Comparison of ENCODE assay signal across 8 cellular contexts in genomic region chr10:32377458-32378370, GRCh38. TPM values are rescaled to one million over a fixed set of nuclear protein-coding genes. Genes with fewer than 3 reads are reported as not detected.
A peak's percentile ranks its signal among the peaks of the same experiment; 100 is the strongest.
DNase-seq lines count a peak whose midpoint lies in the region; ATAC-seq and TF ChIP-seq lines count a peak whose summit lies in the region.

No MANE protein-coding gene starts in this region.

- no peak overlapping the region for H3K18ac ChIP-seq in mesenchymal stem cell (ENCODE audit: low read depth in 1 of 2, low read length in 2 of 2)

- H3K27ac ChIP-seq in SJSA1 (peak overlapping the region; percentile 38), mesenchymal stem cell (ENCODE audit: low read length, poor library complexity, severe bottlenecking) (peak overlapping the region; percentile 93), upper lobe of left lung (peak overlapping the region; percentile 70 to 85 (median 82))

- H3K79me1 ChIP-seq in mesenchymal stem cell (replicated peaks; ENCODE audit: low read length, poor library complexity, severe bottlenecking) = no peaks in the 10 kb centered on the region

- ATAC-seq in GM18505 (IDR thresholded peaks at IDR 0.05; ENCODE audit: unreplicated experiment) (peak; percentile 34), upper lobe of left lung (ENCODE audit: low FRiP score in 2 of 2) (peak in 1 of 2 donors; percentile 67)

- peaks cover 0 to 1% (median 0%) of the 10 kb centered on the region in 3 donors for H3K27me3 Mint-ChIP-seq in CD14-positive monocyte (ENCODE audit: low read depth in 3 of 3)

- H2BK12ac ChIP-seq in mesenchymal stem cell (ENCODE audit: low read length in 2 of 2) = no peak overlapping the region

- H3K23ac ChIP-seq in mesenchymal stem cell (ENCODE audit: low read length in 2 of 2) = no peak overlapping the region

- H2BK15ac ChIP-seq in mesenchymal stem cell (ENCODE audit: low read depth, poor library complexity, severe bottlenecking) = no peak overlapping the region

- TF ChIP-seq CTCF in CD14-positive monocyte (IDR thresholded peaks at IDR 0.05) (peak; percentile 25), upper lobe of left lung (IDR thresholded peaks at IDR 0.05) (peak in 1 of 6 experiments; percentile 5)

- intact Hi-C loops in CD14-positive monocyte (cut with micrococcal nuclease) = loop anchor here in 1 of 2 donors (10.0 kb wide), 1 partner anchor 323 kb away; the partner anchor contains the start of gene KIF5B

- H2AFZ ChIP-seq in mesenchymal stem cell (ENCODE audit: low read depth, low read length) = no peak overlapping the region

- no peak overlapping the region for H4K91ac ChIP-seq in mesenchymal stem cell (ENCODE audit: low read length)

- no peak overlapping the region for H4K8ac ChIP-seq in mesenchymal stem cell (ENCODE audit: low read length)

- TF ChIP-seq POLR2A in GM18505 (IDR thresholded peaks at IDR 0.05; ENCODE audit: borderline replicate concordance, extremely low read depth, insufficient read depth, insufficient read length) = no peak
- TF ChIP-seq POLR2A in upper lobe of left lung (IDR thresholded peaks at IDR 0.05) = peak in 2 of 4 donors; percentile 15 to 23

- no peaks in the 10 kb centered on the region for H3K36me3 Mint-ChIP-seq in CD14-positive monocyte

- H3K27me3 ChIP-seq in SJSA1 (replicated peaks) (no peaks in the 10 kb centered on the region), mesenchymal stem cell (ENCODE audit: control insufficient read depth in 1 of 2, insufficient read depth in 1 of 2, low read length in 2 of 2) (no peaks in the 10 kb centered on the region), upper lobe of left lung (no peaks in the 10 kb centered on the region)

- H3K14ac ChIP-seq in mesenchymal stem cell (ENCODE audit: low read length in 2 of 2) = no peak overlapping the region

- H3K4ac ChIP-seq in mesenchymal stem cell (ENCODE audit: low read depth in 1 of 2, low read length in 2 of 2) = no peak overlapping the region

- H2BK120ac ChIP-seq in mesenchymal stem cell (ENCODE audit: low read depth, low read length) = no peak overlapping the region

- no peak for DNase-seq in CD14-positive monocyte (ENCODE audit: low spot score)
- DNase-seq in HUDEP-2 (lab: John Stamatoyannopoulos, UW; ENCODE audit: unreplicated experiment in 76 of 76) = peak in 45 of 76 experiments; percentile 3 to 75 (median 37)
- peak in 1 of 2 experiments; percentile 68 for DNase-seq in SJSA1 (ENCODE audit: low read depth in 1 of 2, low spot score in 2 of 2)
- peak; percentile 19 for DNase-seq in effector CD8-positive, alpha-beta T cell (lab: John Stamatoyannopoulos, UW)
- peak; percentile 65 for DNase-seq in mesenchymal stem cell
- DNase-seq in upper lobe of left lung = no peak
- DNase-seq in activated gamma-delta T cell (lab: John Stamatoyannopoulos, UW) = no peak

- peak overlapping the region; percentile 95 for H3K9ac ChIP-seq in mesenchymal stem cell (ENCODE audit: low read length)

- 0% methylated on average over 5 of the region's 7 CpGs for WGBS in mesenchymal stem cell
- 0% methylated on average over 7 of the region's 7 CpGs for WGBS in upper lobe of left lung, 2 donors

- H3K9me3 ChIP-seq in SJSA1 (replicated peaks) (no peaks in the 10 kb centered on the region), mesenchymal stem cell (ENCODE audit: control insufficient read depth, low read length) (no peaks in the 10 kb centered on the region), upper lobe of left lung (no peaks in the 10 kb centered on the region)

- TF ChIP-seq EP300 in upper lobe of left lung (IDR thresholded peaks at IDR 0.05) = no peak

- H3K4me1 Mint-ChIP-seq in CD14-positive monocyte = peaks cover 13% of the 10 kb centered on the region

- peak overlapping the region; percentile 10 for H3K4me2 ChIP-seq in mesenchymal stem cell (ENCODE audit: low read length, poor library complexity, severe bottlenecking)

- H3K36me3 ChIP-seq in SJSA1 = no peaks in the 10 kb centered on the region
- no peaks in the 10 kb centered on the region for H3K36me3 ChIP-seq in mesenchymal stem cell (ENCODE audit: control insufficient read depth in 1 of 2, insufficient read depth in 2 of 2, low read depth in 1 of 2, low read length in 2 of 2)
- no peaks in the 10 kb centered on the region for H3K36me3 ChIP-seq in upper lobe of left lung

- no peaks in the 10 kb centered on the region for H3K4me1 ChIP-seq in SJSA1 (replicated peaks)
- peaks cover 2% of the 10 kb centered on the region for H3K4me1 ChIP-seq in mesenchymal stem cell (ENCODE audit: control insufficient read depth, insufficient read depth, low read depth, low read length)
- peaks cover 9 to 37% (median 15%) of the 10 kb centered on the region in 4 donors for H3K4me1 ChIP-seq in upper lobe of left lung

- peak overlapping the region; percentile 46 for H3K4me3 ChIP-seq in SJSA1
- peak overlapping the region in 1 of 2 experiments; percentile 88 for H3K4me3 ChIP-seq in mesenchymal stem cell (ENCODE audit: insufficient read depth in 1 of 2, low read depth in 1 of 2, low read length in 2 of 2)
- peak overlapping the region; percentile 48 to 70 (median 58) for H3K4me3 ChIP-seq in upper lobe of left lung

- H3K4me3 Mint-ChIP-seq in CD14-positive monocyte = no peak overlapping the region

- H2AK5ac ChIP-seq in mesenchymal stem cell (ENCODE audit: low read length, severe bottlenecking) = no peak overlapping the region

- no peak overlapping the region for H3K27ac Mint-ChIP-seq in CD14-positive monocyte

- H2BK5ac ChIP-seq in mesenchymal stem cell (ENCODE audit: low read depth, low read length, poor library complexity, severe bottlenecking) = no peak overlapping the region

- H3K9me3 Mint-ChIP-seq in CD14-positive monocyte = no peaks in the 10 kb centered on the region

RNA-seq across cellular contexts. Expression of gene EPC1, which starts 30.8 kb away (rescaled TPM):
- polyA plus RNA-seq in CD14-positive monocyte = 10 to 100 TPM; 28.3 to 31.0 TPM
- total RNA-seq in SJSA1 (2014; rRNA removed; shearing (Covaris generic)) = 22.0 and 43.9 TPM in 2 replicates
- polyA plus RNA-seq in mesenchymal stem cell (2013, experiment 1 of 2) = 13.3 TPM
- polyA plus RNA-seq in mesenchymal stem cell (2013, experiment 2 of 2) = 13.9 TPM
- total RNA-seq in upper lobe of left lung = 10 to 100 TPM; 26.2 to 82.8 (median 36.7) TPM

Comparison
In these comparisons a context has a peak if more than half of its experiments do, and no peak if none do; other contexts are left out.
1. DNase-seq: peak in HUDEP-2 (45 of 76), effector CD8-positive, alpha-beta T cell (single experiment) and mesenchymal stem cell (single experiment); none in CD14-positive monocyte (single experiment), upper lobe of left lung (0 of 2) and activated gamma-delta T cell (single experiment).
2. H3K27ac ChIP-seq: peak in every context shown above with its lines; median percentile 93 in mesenchymal stem cell; 82 in upper lobe of left lung; 38 in SJSA1.